In the genomic region with DNA sequence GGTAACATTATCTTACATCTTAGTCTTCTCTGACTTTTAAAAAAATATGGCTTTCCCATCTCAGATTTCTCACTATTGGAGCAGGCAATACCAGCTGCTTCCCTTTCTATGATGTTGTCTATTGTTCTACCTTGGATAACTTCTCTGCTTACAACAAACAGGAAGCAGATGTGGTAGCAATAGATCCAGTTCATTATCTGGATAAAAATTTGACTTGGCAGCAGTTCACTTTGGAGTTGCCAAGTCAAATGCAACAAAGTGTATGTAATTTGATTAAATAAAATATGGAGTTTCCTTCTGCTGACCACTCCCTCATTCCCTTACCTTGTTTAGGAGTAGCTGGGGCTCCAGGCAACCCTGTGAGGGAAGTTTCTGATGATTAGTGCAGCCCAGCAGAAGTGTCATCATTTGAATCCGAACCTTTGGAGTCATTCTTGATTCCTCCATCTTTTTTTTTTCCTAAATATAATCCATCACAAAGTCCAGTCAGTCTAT, we compare ENCODE assay signal across 28 cellular contexts.
A peak's percentile ranks its signal among the peaks of the same experiment; 100 is the strongest.
DNase-seq lines count a peak whose midpoint lies in the region; FAIRE-seq and TF ChIP-seq lines count a peak whose summit lies in the region.
"Had no signal": no experiment of that assay in that cellular context is flagged by ENCODE, and none has a peak within 500 bp of the region (broad histone marks: within the 10 kb centered on the region; RNA-seq: fewer than 3 reads in every experiment).

No MANE protein-coding gene starts in this region.

- H3K4me1 Mint-ChIP-seq in Calu3 (ENCODE audit: low read depth, unreplicated experiment) = peaks cover 26% of the 10 kb centered on the region
- H3K4me1 Mint-ChIP-seq: endodermal cell had no signal

- no peaks in the 10 kb centered on the region for H3K36me3 Mint-ChIP-seq in Calu3 (ENCODE audit: insufficient read depth, unreplicated experiment)
- H3K36me3 Mint-ChIP-seq: neural progenitor cell had no signal

- H3K27me3 ChIP-seq in endothelial cell of umbilical vein (ENCODE audit: control insufficient read depth in 2 of 2, insufficient read depth in 2 of 2, low read length in 2 of 2) = peaks cover 5% of the 10 kb centered on the region in 2 experiments
- H3K27me3 ChIP-seq: BLaER1 treated with 17β-estradiol and CSF1 and Interleukin-3, amounts not matched to agents 10 nM and 100 nM; breast epithelium; neural progenitor cell; vagina had no signal

- no peaks in the 10 kb centered on the region for H3K27me3 Mint-ChIP-seq in Calu3 (ENCODE audit: unreplicated experiment)

- no peak for TF ChIP-seq POLR2A in endothelial cell of umbilical vein (IDR thresholded peaks at IDR 0.05; ENCODE audit: low read depth, low read length)

- BruUV-seq in Calu3 (replicated peaks; lab: Mats Ljungman, UMichigan) = no TSS peak
- no TSS peak for BruUV-seq in endothelial cell of umbilical vein (replicated peaks; lab: Mats Ljungman, UMichigan)

- H3K4me2 ChIP-seq in endothelial cell of umbilical vein (ENCODE audit: insufficient read depth, low read length) = no peak overlapping the region
- H3K4me2 ChIP-seq: BLaER1 treated with 17β-estradiol and CSF1 and Interleukin-3, amounts not matched to agents 10 nM and 100 nM; neural progenitor cell had no signal

- H3K9me1 ChIP-seq in endothelial cell of umbilical vein (replicated peaks; ENCODE audit: control insufficient read depth, extremely low read depth, insufficient read depth, low read length) = no peaks in the 10 kb centered on the region

- H3K9me3 Mint-ChIP-seq in Calu3 (ENCODE audit: low read depth, unreplicated experiment) = peaks cover 9% of the 10 kb centered on the region
- H3K9me3 Mint-ChIP-seq: neural progenitor cell; T-helper 2 cell treated with Interferon-gamma antibody and Interleukin-4, amounts not matched to agents 5 μg/mL and 100 μg/mL, for 36 hours had no signal

- FAIRE-seq in endothelial cell of umbilical vein (lab: Jason Lieb, UNC) = peak; percentile 62
- FAIRE-seq: colon, kidney had no signal

- H3K4me1 ChIP-seq in endothelial cell of umbilical vein (ENCODE audit: control insufficient read depth, extremely low read depth, insufficient read depth, low read length) = peaks cover 8% of the 10 kb centered on the region
- H3K4me1 ChIP-seq: BLaER1 treated with 17β-estradiol and CSF1 and Interleukin-3, amounts not matched to agents 10 nM and 100 nM; neural progenitor cell; vagina had no signal

- H3K4me3 Mint-ChIP-seq in Calu3 (ENCODE audit: low read depth, unreplicated experiment) = no peak overlapping the region
- H3K4me3 Mint-ChIP-seq: activated CD4-positive, alpha-beta T cell treated with anti-CD3 and anti-CD28 coated beads, Interleukin-2, amount 10 ng/mL, durations not matched to agents 24 days and 14 days; endodermal cell; neural progenitor cell; T-helper 2 cell treated with Interferon-gamma antibody and Interleukin-4, amounts not matched to agents 5 μg/mL and 100 μg/mL, for 36 hours had no signal

- DNase-seq in Calu3 (no peak), NCI-H1694 (lab: John Stamatoyannopoulos, UW) (peak; percentile 55), NCI-H345 (lab: John Stamatoyannopoulos, UW) (peak; percentile 68), endothelial cell of umbilical vein (ENCODE audit: low read depth, low spot score) (peak; percentile 84), SIG-M5 (lab: John Stamatoyannopoulos, UW) (no peak), Ammon's horn (ENCODE audit: low spot score) (no peak), OCI-M2 (lab: John Stamatoyannopoulos, UW; ENCODE audit: unreplicated experiment) (no peak), T-helper 1 cell (no peak)
- DNase-seq: ACHN; activated CD4-positive, alpha-beta T cell treated with anti-CD3 and anti-CD28 coated beads, Interleukin-2, amount 10 ng/mL, durations not matched to agents 24 days and 14 days; activated naive CD4-positive, alpha-beta T cell; activated T-cell treated with anti-CD3 and anti-CD28 coated beads, Interleukin-2, amount 50 U/mL, for 48 hours; amniotic stem cell; endodermal cell; GM23248; kidney; mammary epithelial cell; NCI-H1436; NCI-H526; stimulated activated naive CD4-positive, alpha-beta T cell treated with Interleukin-2 at 50 U/mL for 16 hours had no signal

- no peak overlapping the region for H2AFZ ChIP-seq in endothelial cell of umbilical vein (ENCODE audit: low read depth, low read length)
- H2AFZ ChIP-seq: GM23248, neural progenitor cell had no signal

- POLR2A ChIA-PET in endothelial cell of umbilical vein (lab: Charles Lee) = no interaction called here

- no peaks in the 10 kb centered on the region for H3K9me3 ChIP-seq in endothelial cell of umbilical vein (replicated peaks; ENCODE audit: control insufficient read depth, insufficient read depth, low read length)
- H3K9me3 ChIP-seq: thoracic aorta, vagina had no signal

- no peaks in the 10 kb centered on the region for H3K79me2 ChIP-seq in endothelial cell of umbilical vein (ENCODE audit: control insufficient read depth, insufficient read depth, low read length)

- H3K36me3 ChIP-seq in endothelial cell of umbilical vein (ENCODE audit: control insufficient read depth in 2 of 2, extremely low read depth in 1 of 2, insufficient read depth in 2 of 2, low read length in 2 of 2) = no peaks in the 10 kb centered on the region
- H3K36me3 ChIP-seq: BLaER1 treated with 17β-estradiol and CSF1 and Interleukin-3, amounts not matched to agents 10 nM and 100 nM; breast epithelium; neural progenitor cell; thoracic aorta; vagina had no signal

- no peak overlapping the region for H3K4me3 ChIP-seq in endothelial cell of umbilical vein (replicated peaks in 1 of 3; ENCODE audit: insufficient read depth in 1 of 3, low read depth in 1 of 3, low read length in 3 of 3)
- H3K4me3 ChIP-seq: BLaER1 treated with 17β-estradiol and CSF1 and Interleukin-3, amounts not matched to agents 10 nM and 100 nM; breast epithelium; GM23248; neural progenitor cell; thoracic aorta; vagina had no signal

- TF ChIP-seq CTCF in Calu3 (IDR thresholded peaks at IDR 0.05; ENCODE audit: unreplicated experiment) (no peak), endothelial cell of umbilical vein (IDR thresholded peaks at IDR 0.05; ENCODE audit: extremely low read depth in 1 of 2, insufficient read depth in 1 of 2, low read depth in 1 of 2, low read length in 2 of 2) (no peak)

- no peak overlapping the region for H3K27ac ChIP-seq in endothelial cell of umbilical vein (ENCODE audit: insufficient read depth, low read depth, low read length)
- H3K27ac ChIP-seq: BLaER1 treated with 17β-estradiol and CSF1 and Interleukin-3, amounts not matched to agents 10 nM and 100 nM; breast epithelium; GM23248; neural progenitor cell; RWPE1; thoracic aorta; vagina had no signal

- CTCF ChIA-PET in Calu3 (lab: Charles Lee) = no interaction called here
- CTCF ChIA-PET in endothelial cell of umbilical vein (lab: Charles Lee) = interaction anchor here (1.0 to 1.1 kb wide), 2 partner anchors 17 to 46 kb away, joined by 3 read pairs; no protein-coding TSS in a partner anchor

- H3K9ac ChIP-seq in endothelial cell of umbilical vein (replicated peaks; ENCODE audit: extremely low read depth, insufficient read depth, low read length) = no peak overlapping the region
- H3K9ac ChIP-seq: BLaER1 treated with 17β-estradiol and CSF1 and Interleukin-3, amounts not matched to agents 10 nM and 100 nM; GM23248; neural progenitor cell had no signal

- intact Hi-C loops in Calu3 (cut with micrococcal nuclease; ENCODE audit: unreplicated experiment) = no loop called here
- intact Hi-C loops in endothelial cell of umbilical vein (cut with micrococcal nuclease) = no loop called here

- peak overlapping the region; percentile 39 for H3K27ac Mint-ChIP-seq in Calu3 (ENCODE audit: unreplicated experiment)
- H3K27ac Mint-ChIP-seq: activated CD4-positive, alpha-beta T cell treated with anti-CD3 and anti-CD28 coated beads, Interleukin-2, amount 10 ng/mL, durations not matched to agents 24 days and 14 days; endodermal cell; neural progenitor cell; T-helper 2 cell treated with Interferon-gamma antibody and Interleukin-4, amounts not matched to agents 5 μg/mL and 100 μg/mL, for 36 hours had no signal

- no peaks in the 10 kb centered on the region for H4K20me1 ChIP-seq in endothelial cell of umbilical vein (replicated peaks; ENCODE audit: control insufficient read depth, extremely low read depth, insufficient read depth, low read length)
- H4K20me1 ChIP-seq: BLaER1 treated with 17β-estradiol and CSF1 and Interleukin-3, amounts not matched to agents 10 nM and 100 nM had no signal

- dilution Hi-C loops in endothelial cell of umbilical vein (cut with MboI; ENCODE audit: extremely low pct_ligation_motif_present, low sequenced_read_pairs) = no loop called here

TF ChIP-seq in endothelial cell of umbilical vein, 7 proteins besides CTCF, POLR2A, EP300 and RAD21:
- TF ChIP-seq FOS (IDR thresholded peaks at IDR 0.05; ENCODE audit: borderline replicate concordance, insufficient read depth, low read length) = no peak
- TF ChIP-seq MAX (IDR thresholded peaks at IDR 0.05; ENCODE audit: insufficient read depth, insufficient read length) = no peak
- TF ChIP-seq EZH2 (IDR thresholded peaks at IDR 0.05; ENCODE audit: borderline replicate concordance, low read depth, low read length, severe bottlenecking) = no peak
- TF ChIP-seq JUN (IDR thresholded peaks at IDR 0.05; ENCODE audit: borderline replicate concordance, insufficient read depth, insufficient read length, low read depth) = no peak
- TF ChIP-seq MYC (IDR thresholded peaks at IDR 0.05; ENCODE audit: low read depth, low read length) = no peak
- no peak for TF ChIP-seq POLR2AphosphoS5 (IDR thresholded peaks at IDR 0.05; ENCODE audit: insufficient read depth, low read depth, low read length)
- no peak for TF ChIP-seq GATA2 (IDR thresholded peaks at IDR 0.05; ENCODE audit: insufficient read depth, insufficient read length, low read depth, low read length)

Comparison
In these comparisons a context has a peak if more than half of its experiments do, and no peak if none do; other contexts are left out.
1. DNase-seq: peak in NCI-H1694 (single experiment), NCI-H345 (single experiment) and endothelial cell of umbilical vein (single experiment); none in Calu3 (single experiment), SIG-M5 (single experiment), Ammon's horn (single experiment), OCI-M2 (single experiment) and T-helper 1 cell (0 of 5).